12 cellular contexts compared by ENCODE assay signal in the genomic region with DNA sequence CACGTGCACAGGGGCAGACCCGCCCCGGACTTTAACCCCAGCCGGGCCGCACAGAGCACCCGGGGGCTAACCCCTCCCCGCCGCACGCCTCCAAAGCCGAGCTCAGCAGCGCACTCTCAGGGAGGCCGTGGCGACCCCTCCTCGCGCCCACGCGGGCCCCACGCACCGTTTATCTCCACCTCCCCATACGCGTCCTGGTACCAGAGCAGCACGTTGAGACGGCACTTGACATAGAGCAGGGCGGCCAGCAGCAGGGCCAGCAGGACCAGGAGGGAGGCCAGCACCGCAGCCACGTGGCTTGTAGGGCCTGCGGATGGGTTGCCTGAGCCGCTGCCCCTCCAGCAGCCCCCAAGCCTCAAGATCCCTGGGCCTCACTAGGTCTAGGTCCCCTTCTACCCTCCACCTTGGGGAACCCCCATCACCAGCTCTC. TPM values are rescaled to one million over a fixed set of nuclear protein-coding genes. Genes with fewer than 3 reads are reported as not detected.
DNase-seq lines count a peak whose midpoint lies in the region; ATAC-seq lines count a peak whose summit lies in the region.
"Had no signal": no experiment of that assay in that cellular context is flagged by ENCODE, and none has a peak within 500 bp of the region (broad histone marks: within the 10 kb centered on the region; RNA-seq: fewer than 3 reads in every experiment).

No MANE protein-coding gene starts in this region.

- peak overlapping the region; percentile 82 for H2BK12ac ChIP-seq in neuronal stem cell (ENCODE audit: low read length)

- peak overlapping the region; percentile 67 for H2BK120ac ChIP-seq in neuronal stem cell (ENCODE audit: low read depth, low read length)

- H3K27me3 ChIP-seq in CD8-positive, alpha-beta memory T cell (ENCODE audit: insufficient read depth, low read length, poor library complexity, severe bottlenecking), result no peaks in the 10 kb centered on the region
- H3K27me3 ChIP-seq in neuronal stem cell (ENCODE audit: control insufficient read depth in 3 of 3, insufficient read depth in 3 of 3, low read depth in 1 of 3, low read length in 3 of 3), result peaks cover 0 to 21% (median 4%) of the 10 kb centered on the region in 3 experiments
- H3K27me3 ChIP-seq: right lobe of liver had no signal

- H3K23ac ChIP-seq in neuronal stem cell (ENCODE audit: low read depth, low read length, poor library complexity), result peak overlapping the region; percentile 99

- H3K4me2 ChIP-seq in neuronal stem cell (ENCODE audit: insufficient read depth, low read length, poor library complexity, severe bottlenecking), result no peak overlapping the region

- H3K9me3 ChIP-seq in CD8-positive, alpha-beta memory T cell (ENCODE audit: low read length), result no peaks in the 10 kb centered on the region
- peaks cover 0 to 2% of the 10 kb centered on the region in 2 donors for H3K9me3 ChIP-seq in neuronal stem cell (replicated peaks in 1 of 2; ENCODE audit: control insufficient read depth in 2 of 2, insufficient read depth in 1 of 2, low read depth in 1 of 2, low read length in 2 of 2)
- H3K9me3 ChIP-seq: right lobe of liver had no signal

- CTCF ChIA-PET in CD8-positive, alpha-beta memory T cell (lab: Charles Lee), result interaction anchor here (1.5 to 10.3 kb wide), 6 partner anchors 9 to 156 kb away, joined by 3 to 158 read pairs (median 10); a partner anchor contains a TSS

- H3K9ac ChIP-seq in neuronal stem cell (ENCODE audit: low read depth, low read length, poor library complexity), result no peak overlapping the region

- H2AK5ac ChIP-seq in neuronal stem cell (ENCODE audit: low read depth, low read length), result peak overlapping the region; percentile 91

- no peak overlapping the region for H2AFZ ChIP-seq in neuronal stem cell (ENCODE audit: low read length)

- no peak overlapping the region for H3K14ac ChIP-seq in neuronal stem cell (ENCODE audit: low read length)

- peaks cover 2% of the 10 kb centered on the region for H3K79me1 ChIP-seq in neuronal stem cell (ENCODE audit: low read depth, low read length)

- H4K8ac ChIP-seq in neuronal stem cell (ENCODE audit: low read depth, low read length), result no peak overlapping the region

- H2BK15ac ChIP-seq in neuronal stem cell (ENCODE audit: low read length), result peak overlapping the region; percentile 30

- no peaks in the 10 kb centered on the region for H3K36me3 ChIP-seq in CD8-positive, alpha-beta memory T cell (ENCODE audit: insufficient read depth, low read length)
- no peaks in the 10 kb centered on the region for H3K36me3 ChIP-seq in neuronal stem cell (replicated peaks in 1 of 2; ENCODE audit: control insufficient read depth in 2 of 2, insufficient read depth in 2 of 2, low read length in 2 of 2)
- H3K36me3 ChIP-seq: right lobe of liver had no signal

- H3K4me1 ChIP-seq in CD8-positive, alpha-beta memory T cell (ENCODE audit: insufficient read depth, low read length), result peaks cover 21% of the 10 kb centered on the region
- H3K4me1 ChIP-seq in neuronal stem cell (ENCODE audit: control insufficient read depth in 2 of 2, insufficient read depth in 1 of 2, low read depth in 1 of 2, low read length in 2 of 2), result peaks cover 0 to 3% of the 10 kb centered on the region in 2 donors

- no peak overlapping the region for H2BK5ac ChIP-seq in neuronal stem cell (ENCODE audit: low read length)

- intact Hi-C loops in dendritic cell treated with granulocyte-macrophage colony-stimulating factor and Interleukin-4, amounts not matched to agents 40 ng/mL and 50 ng/mL, for 4 days (cut with micrococcal nuclease), result loop anchor here (2.0 kb wide), 2 partner anchors 41 to 99 kb away; a partner anchor contains a TSS

- peaks cover 0 to 18% (median 0%) of the 10 kb centered on the region in 3 donors for H3K36me3 Mint-ChIP-seq in CD8-positive, alpha-beta memory T cell
- H3K36me3 Mint-ChIP-seq in dendritic cell treated with granulocyte-macrophage colony-stimulating factor and Interleukin-4, amounts not matched to agents 40 ng/mL and 50 ng/mL, for 4 days (ENCODE audit: low read depth), result no peaks in the 10 kb centered on the region

- H3K4me1 Mint-ChIP-seq in CD8-positive, alpha-beta memory T cell, result peaks cover 0 to 33% (median 12%) of the 10 kb centered on the region in 3 donors
- H3K4me1 Mint-ChIP-seq in dendritic cell treated with granulocyte-macrophage colony-stimulating factor and Interleukin-4, amounts not matched to agents 40 ng/mL and 50 ng/mL, for 4 days (ENCODE audit: low read depth), result peaks cover 10% of the 10 kb centered on the region

- no peak overlapping the region for H3K27ac ChIP-seq in CD8-positive, alpha-beta memory T cell (ENCODE audit: low read depth, low read length)
- H3K27ac ChIP-seq in neuronal stem cell (replicated peaks; ENCODE audit: low read length), result no peak overlapping the region

- WGBS in neuronal stem cell (ENCODE audit: extremely low coverage in 2 of 2, insufficient read length in 2 of 2, insufficient replicate concordance in 1 of 2), 2 donors, result no CpG with 5 or more reads among the region's 28 CpGs

- H4K91ac ChIP-seq in neuronal stem cell (ENCODE audit: low read depth, low read length, poor library complexity), result no peak overlapping the region

- peak overlapping the region; percentile 70 for H3K18ac ChIP-seq in neuronal stem cell (ENCODE audit: low read length)

- H3K27ac Mint-ChIP-seq in CD8-positive, alpha-beta memory T cell, result peak overlapping the region; percentile 29 to 91 (median 74)
- peak overlapping the region; percentile 70 for H3K27ac Mint-ChIP-seq in dendritic cell treated with granulocyte-macrophage colony-stimulating factor and Interleukin-4, amounts not matched to agents 40 ng/mL and 50 ng/mL, for 4 days

- H3K4ac ChIP-seq in neuronal stem cell (ENCODE audit: low read length), result peak overlapping the region; percentile 26

- H3K9me3 Mint-ChIP-seq in CD8-positive, alpha-beta memory T cell, result no peaks in the 10 kb centered on the region
- H3K9me3 Mint-ChIP-seq in dendritic cell treated with granulocyte-macrophage colony-stimulating factor and Interleukin-4, amounts not matched to agents 40 ng/mL and 50 ng/mL, for 4 days, result no peaks in the 10 kb centered on the region

- DNase-seq in CD8-positive, alpha-beta memory T cell, result peak in 1 of 5 donors; percentile 27
- no peak for DNase-seq in neuronal stem cell (ENCODE audit: low spot score)
- no peak for DNase-seq in NCI-H748 treated with DMSO at 0.1 percent for 48 hours (lab: John Stamatoyannopoulos, UW)
- no peak for DNase-seq in NCI-H524 treated with DMSO at 0.1 percent for 48 hours (lab: John Stamatoyannopoulos, UW)
- DNase-seq in Ammon's horn (ENCODE audit: low spot score), result no peak
- DNase-seq: NCI-H187 treated with DMSO at 0.1 percent for 48 hours had no signal

- ATAC-seq in HG02938 (IDR thresholded peaks at IDR 0.05; ENCODE audit: unreplicated experiment) (peak; percentile 23), HG03439 (IDR thresholded peaks at IDR 0.05; ENCODE audit: unreplicated experiment) (no peak)

- no peak overlapping the region for H3K4me3 ChIP-seq in CD8-positive, alpha-beta memory T cell (ENCODE audit: low read length)
- H3K4me3 ChIP-seq in neuronal stem cell (ENCODE audit: low read length in 2 of 2), result no peak overlapping the region

- peak overlapping the region in 3 of 7 donors; percentile 24 to 78 (median 34) for H3K4me3 Mint-ChIP-seq in CD8-positive, alpha-beta memory T cell
- peak overlapping the region; percentile 52 for H3K4me3 Mint-ChIP-seq in dendritic cell treated with granulocyte-macrophage colony-stimulating factor and Interleukin-4, amounts not matched to agents 40 ng/mL and 50 ng/mL, for 4 days

- no peaks in the 10 kb centered on the region for H3K27me3 Mint-ChIP-seq in CD8-positive, alpha-beta memory T cell
- H3K27me3 Mint-ChIP-seq in dendritic cell treated with granulocyte-macrophage colony-stimulating factor and Interleukin-4, amounts not matched to agents 40 ng/mL and 50 ng/mL, for 4 days, result peaks cover 2% of the 10 kb centered on the region

- POLR2A ChIA-PET in CD8-positive, alpha-beta memory T cell (lab: Charles Lee), result interaction anchor here (0.7 to 3.3 kb wide), 9 partner anchors 8 to 412 kb away, joined by 3 to 62 read pairs (median 11); a partner anchor contains a TSS

RNA-seq across cellular contexts. Expression of a gene that starts 7.1 kb away (rescaled TPM):
- 10 to 100 TPM; 54.2 to 59.4 TPM for total RNA-seq in CD8-positive, alpha-beta memory T cell
- 267 TPM for polyA plus RNA-seq in CD8-positive, alpha-beta memory T cell
- 15.1 TPM for polyA plus RNA-seq in neuronal stem cell (2013, experiment 1 of 2)
- 13.4 TPM for polyA plus RNA-seq in neuronal stem cell (2013, experiment 2 of 2)

RNA-seq across cellular contexts. Expression of a gene that starts 13.7 kb away (rescaled TPM):
- not detected for total RNA-seq in CD8-positive, alpha-beta memory T cell
- 1.1 TPM for polyA plus RNA-seq in CD8-positive, alpha-beta memory T cell
- polyA plus RNA-seq in neuronal stem cell (2013, experiment 1 of 2), result 0.40 TPM
- 0.40 TPM for polyA plus RNA-seq in neuronal stem cell (2013, experiment 2 of 2)

RNA-seq across cellular contexts. Expression of a gene that starts 34.1 kb away (rescaled TPM):
- 10 to 100 TPM; 25.3 to 26.4 TPM for total RNA-seq in CD8-positive, alpha-beta memory T cell
- 12.2 TPM for polyA plus RNA-seq in CD8-positive, alpha-beta memory T cell
- 2.8 TPM for polyA plus RNA-seq in neuronal stem cell (2013, experiment 1 of 2)
- polyA plus RNA-seq in neuronal stem cell (2013, experiment 2 of 2), result 1.9 TPM
- total RNA-seq: HT1080, RPMI7951 had no signal

RNA-seq across cellular contexts. Expression of a gene that starts 38.4 kb away (rescaled TPM):
- under 1 TPM; 0.47 to 0.81 TPM for total RNA-seq in CD8-positive, alpha-beta memory T cell
- polyA plus RNA-seq in CD8-positive, alpha-beta memory T cell, result 0.31 TPM
- polyA plus RNA-seq in neuronal stem cell (2013, experiment 1 of 2), result 87.0 TPM
- polyA plus RNA-seq in neuronal stem cell (2013, experiment 2 of 2), result 87.3 TPM
- total RNA-seq: RPMI7951 had no signal

RNA-seq across cellular contexts. Expression of a gene that starts 42.4 kb away (rescaled TPM):
- 10 to 100 TPM; 26.2 to 28.4 TPM for total RNA-seq in CD8-positive, alpha-beta memory T cell
- polyA plus RNA-seq in CD8-positive, alpha-beta memory T cell, result 11.5 TPM
- polyA plus RNA-seq in neuronal stem cell (2013, experiment 1 of 2), result 27.4 TPM
- polyA plus RNA-seq in neuronal stem cell (2013, experiment 2 of 2), result 26.0 TPM
